In the genomic region with DNA sequence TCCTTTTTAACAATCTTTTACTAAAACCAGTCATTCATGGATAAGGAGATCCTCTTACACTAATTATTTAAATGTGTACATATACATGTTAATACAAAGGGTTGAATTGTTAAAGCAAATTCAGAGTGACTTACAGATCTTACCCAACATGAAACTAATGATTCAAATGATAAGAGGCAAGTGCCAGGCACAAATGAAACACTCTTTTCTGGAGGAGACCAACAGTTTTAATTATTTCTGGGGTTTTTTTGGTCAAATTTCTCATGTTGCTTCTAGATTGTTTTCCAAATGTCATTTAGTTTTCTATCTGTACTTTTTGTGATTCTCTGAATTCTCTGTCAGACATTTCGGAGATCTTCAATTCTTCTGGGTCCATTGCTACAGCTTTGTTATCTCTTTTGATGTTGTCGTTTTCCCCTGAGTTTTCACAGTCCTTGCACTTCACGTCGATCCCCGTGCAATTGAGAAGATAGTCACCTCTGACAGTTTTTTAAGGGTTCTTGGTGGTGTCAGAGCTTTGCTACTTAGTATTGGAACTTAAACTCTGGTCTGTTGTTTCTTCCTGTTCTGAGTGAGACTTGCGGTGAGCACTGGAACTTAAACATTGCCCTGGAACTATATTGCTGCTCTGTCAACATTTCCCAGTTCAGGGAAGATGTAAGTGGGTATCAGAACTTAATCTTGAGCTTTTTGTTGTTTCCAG, we compare ENCODE assay signal across 25 cellular contexts. TPM values are rescaled to one million over a fixed set of nuclear protein-coding genes. Genes with fewer than 3 reads are reported as not detected.
A peak's percentile ranks its signal among the peaks of the same experiment; 100 is the strongest.
DNase-seq lines count a peak whose midpoint lies in the region; ATAC-seq and FAIRE-seq lines count a peak whose summit lies in the region.
"Had no signal": no experiment of that assay in that cellular context is flagged by ENCODE, and none has a peak within 500 bp of the region (broad histone marks: within the 10 kb centered on the region; RNA-seq: fewer than 3 reads in every experiment).

No MANE protein-coding gene starts in this region.

- no peaks in the 10 kb centered on the region for H3K36me3 Mint-ChIP-seq in T-helper 2 cell treated with Interferon-gamma antibody and Interleukin-4, amounts not matched to agents 5 μg/mL and 100 μg/mL, for 36 hours (ENCODE audit: low read depth)

- intact Hi-C loops in cardiac septum (cut with DNase I): no loop called here

- DNase-seq in T-helper 2 cell treated with Interferon-gamma antibody and Interleukin-4, amounts not matched to agents 5 μg/mL and 100 μg/mL, for 36 hours (ENCODE audit: low spot score): no peak
- DNase-seq in T-helper 2 cell (no peak), foreskin melanocyte (peak; percentile 27), RCC 7860 (ENCODE audit: low spot score) (no peak), cardiac septum (ENCODE audit: low spot score) (no peak)
- DNase-seq: dermis blood vessel endothelial cell; foreskin keratinocyte; heart right ventricle; KG1; kidney glomerular epithelial cell; MG63; NCI-H2029; NCI-H524 treated with DMSO at 0.1 percent for 48 hours; Right ventricle myocardium superior; spleen; stimulated activated CD4-positive, alpha-beta T cell treated with anti-CD3 and anti-CD28 coated beads, Interleukin-2, amount 100 ng/mL, for 48 hours had no signal

- ATAC-seq in GM19452 (IDR thresholded peaks at IDR 0.05; ENCODE audit: unreplicated experiment) (peak; percentile 62), HG03039 (IDR thresholded peaks at IDR 0.05; ENCODE audit: unreplicated experiment) (peak; percentile 46), HG02970 (IDR thresholded peaks at IDR 0.05; ENCODE audit: low FRiP score, unreplicated experiment) (no peak)
- ATAC-seq: foreskin keratinocyte, HCT116, heart right ventricle had no signal

- H3K4me3 Mint-ChIP-seq in T-helper 2 cell treated with Interferon-gamma antibody and Interleukin-4, amounts not matched to agents 5 μg/mL and 100 μg/mL, for 36 hours: no peak overlapping the region
- H3K4me3 Mint-ChIP-seq: central memory CD8-positive, alpha-beta T cell; nephron had no signal

- H3K27ac Mint-ChIP-seq in T-helper 2 cell treated with Interferon-gamma antibody and Interleukin-4, amounts not matched to agents 5 μg/mL and 100 μg/mL, for 36 hours: peak overlapping the region; percentile 7
- H3K27ac Mint-ChIP-seq: nephron had no signal

- FAIRE-seq in RCC 7860 (lab: Jason Lieb, UNC): no peak

- H3K27me3 Mint-ChIP-seq in T-helper 2 cell treated with Interferon-gamma antibody and Interleukin-4, amounts not matched to agents 5 μg/mL and 100 μg/mL, for 36 hours (ENCODE audit: low read depth): peaks cover 16% of the 10 kb centered on the region

- peaks cover 11% of the 10 kb centered on the region for H3K4me1 Mint-ChIP-seq in T-helper 2 cell treated with Interferon-gamma antibody and Interleukin-4, amounts not matched to agents 5 μg/mL and 100 μg/mL, for 36 hours (ENCODE audit: low read depth)
- H3K4me1 Mint-ChIP-seq: central memory CD8-positive, alpha-beta T cell had no signal

- H3K9me3 Mint-ChIP-seq in T-helper 2 cell treated with Interferon-gamma antibody and Interleukin-4, amounts not matched to agents 5 μg/mL and 100 μg/mL, for 36 hours: no peaks in the 10 kb centered on the region
- H3K9me3 Mint-ChIP-seq: nephron had no signal

RNA-seq across cellular contexts. Expression of gene MAS1, which starts 23.2 kb away (rescaled TPM):
- 0.03 TPM for total RNA-seq in cardiac septum
- total RNA-seq: dermis blood vessel endothelial cell, esophagus muscularis mucosa, foreskin keratinocyte, right atrium auricular region, Right ventricle myocardium superior, spleen, ureter had no signal

RNA-seq across cellular contexts. Expression of gene IGF2R, which starts 54.9 kb away (rescaled TPM):
- total RNA-seq in cardiac septum: 54.6 TPM
